ENCODE assay signal across 22 cellular contexts in the genomic region with DNA sequence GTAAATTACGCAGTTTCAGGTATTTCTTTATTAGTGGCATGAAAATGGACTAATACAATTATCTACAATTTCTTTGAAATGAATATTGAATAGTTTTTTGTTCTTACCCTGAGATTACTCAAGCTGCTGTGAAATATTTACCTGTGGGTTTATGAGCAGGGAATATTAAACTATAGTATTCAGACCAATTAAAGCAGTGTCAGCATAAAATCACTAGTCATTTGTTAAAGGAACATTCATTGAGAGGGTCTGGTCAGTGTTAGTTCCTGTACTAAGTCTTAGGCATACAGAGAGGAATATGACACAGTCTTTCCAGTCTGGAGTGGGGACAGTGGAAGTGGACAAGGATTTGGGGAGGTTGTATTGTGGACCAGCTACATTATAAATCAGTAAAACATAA.
"Had no signal": no experiment of that assay in that cellular context is flagged by ENCODE, and none has a peak within 500 bp of the region (broad histone marks: within the 10 kb centered on the region; RNA-seq: fewer than 3 reads in every experiment).

No MANE protein-coding gene starts in this region.

- H3K27me3 ChIP-seq: dorsolateral prefrontal cortex, esophagus muscularis mucosa, foreskin keratinocyte, gastroesophageal sphincter, heart left ventricle, hepatocyte, left lung had no signal

- FAIRE-seq: colon, endothelial cell of umbilical vein, frontal cortex, islet of Langerhans, keratinocyte had no signal

- ATAC-seq: foreskin keratinocyte, gastroesophageal sphincter, heart left ventricle, left cardiac atrium, left lung, left ventricle myocardium superior, lower lobe of right lung, mucosa of descending colon had no signal

- H3K4me3 ChIP-seq: coronary artery, dorsolateral prefrontal cortex, esophagus muscularis mucosa, gastroesophageal sphincter, heart left ventricle, hepatocyte, left lung, lower lobe of right lung, mucosa of descending colon had no signal

- H3K9me3 ChIP-seq: esophagus muscularis mucosa, gastroesophageal sphincter, heart left ventricle, left lung, lower lobe of right lung, mucosa of descending colon had no signal

- H3K4me1 ChIP-seq: esophagus muscularis mucosa, foreskin keratinocyte, gastroesophageal sphincter, heart left ventricle, left lung, lower lobe of right lung had no signal

- H3K79me2 ChIP-seq: hepatocyte had no signal

- H3K4me2 ChIP-seq: hepatocyte had no signal

- DNase-seq: dermis blood vessel endothelial cell; dorsolateral prefrontal cortex; effector CD4-positive, alpha-beta T cell; effector memory CD4-positive, alpha-beta T cell; foreskin keratinocyte; heart left ventricle; left cardiac atrium; left lung; left ventricle myocardium superior; lower lobe of right lung; mesenchymal stem cell; mucosa of descending colon; naive B cell had no signal

- H2AFZ ChIP-seq: hepatocyte had no signal

- H3K36me3 ChIP-seq: esophagus muscularis mucosa, gastroesophageal sphincter, heart left ventricle, left lung, lower lobe of right lung had no signal

- H3K27ac ChIP-seq: coronary artery, dorsolateral prefrontal cortex, esophagus muscularis mucosa, foreskin keratinocyte, gastroesophageal sphincter, heart left ventricle, hepatocyte, left lung, lower lobe of right lung had no signal
